ENCODE assay signal across 1 cellular context in the genomic region with DNA sequence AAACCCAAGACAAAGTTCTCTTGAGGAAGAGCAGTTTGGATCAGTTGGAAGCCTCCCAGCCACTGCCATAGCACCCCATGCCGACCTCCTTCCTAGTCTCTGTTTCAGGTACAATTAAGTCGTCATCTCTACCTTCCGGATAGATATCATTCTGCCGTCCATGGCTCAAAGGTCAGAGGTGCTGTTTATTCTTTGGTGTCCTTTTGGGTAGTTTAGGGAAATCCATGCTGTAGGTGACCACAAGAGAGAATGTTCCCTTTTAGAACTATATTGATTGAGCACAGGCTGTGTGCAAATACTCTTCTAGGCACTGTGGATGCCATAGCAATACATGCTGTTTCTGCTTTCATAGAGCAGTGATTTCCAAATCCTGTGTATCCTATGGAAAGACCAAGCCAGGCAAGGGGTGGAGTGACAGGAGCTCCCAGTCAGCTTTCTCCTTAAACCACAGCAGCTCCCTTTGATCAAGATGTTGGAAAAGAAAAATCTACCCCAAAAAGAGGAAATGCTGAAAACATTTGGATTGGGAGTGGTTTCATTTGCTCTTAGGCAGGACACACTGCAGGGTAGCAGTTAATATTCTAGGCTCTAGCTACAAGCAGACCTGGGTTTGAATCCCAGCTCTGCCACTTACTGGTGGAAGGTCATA.
TF ChIP-seq lines count a peak whose summit lies in the region.

No MANE protein-coding gene starts in this region.

TF ChIP-seq in GM12878, 131 proteins besides CTCF, POLR2A, EP300 and RAD21 (continued from another document):
- TF ChIP-seq, protein P1, sequence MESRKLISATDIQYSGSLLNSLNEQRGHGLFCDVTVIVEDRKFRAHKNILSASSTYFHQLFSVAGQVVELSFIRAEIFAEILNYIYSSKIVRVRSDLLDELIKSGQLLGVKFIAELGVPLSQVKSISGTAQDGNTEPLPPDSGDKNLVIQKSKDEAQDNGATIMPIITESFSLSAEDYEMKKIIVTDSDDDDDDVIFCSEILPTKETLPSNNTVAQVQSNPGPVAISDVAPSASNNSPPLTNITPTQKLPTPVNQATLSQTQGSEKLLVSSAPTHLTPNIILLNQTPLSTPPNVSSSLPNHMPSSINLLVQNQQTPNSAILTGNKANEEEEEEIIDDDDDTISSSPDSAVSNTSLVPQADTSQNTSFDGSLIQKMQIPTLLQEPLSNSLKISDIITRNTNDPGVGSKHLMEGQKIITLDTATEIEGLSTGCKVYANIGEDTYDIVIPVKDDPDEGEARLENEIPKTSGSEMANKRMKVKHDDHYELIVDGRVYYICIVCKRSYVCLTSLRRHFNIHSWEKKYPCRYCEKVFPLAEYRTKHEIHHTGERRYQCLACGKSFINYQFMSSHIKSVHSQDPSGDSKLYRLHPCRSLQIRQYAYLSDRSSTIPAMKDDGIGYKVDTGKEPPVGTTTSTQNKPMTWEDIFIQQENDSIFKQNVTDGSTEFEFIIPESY (IDR thresholded peaks at IDR 0.05), result no peak
- TF ChIP-seq FOXM1 (IDR thresholded peaks at IDR 0.05; ENCODE audit: low read depth, low read length) (0 out of 2 replicates have a peak, but pooled peaks have one; percentile 8), RUNX3 (IDR thresholded peaks at IDR 0.05; ENCODE audit: low read length) (peak; percentile 5; the same call in 1 of the 2 replicates), CHD1 (IDR thresholded peaks at IDR 0.05; ENCODE audit: low read depth, low read length) (no peak), IKZF1 (conservative IDR thresholded peaks at IDR 0.05) (peak; percentile 18; the same call in 1 of the 2 replicates), STAT1 (conservative IDR thresholded peaks at IDR 0.05) (no peak), ZNF217 (IDR thresholded peaks at IDR 0.05) (0 out of 2 replicates have a peak, but pooled peaks have one; percentile 9)
TF ChIP-seq in GM12878: peak in this region for 5.
